Comparison of ENCODE assay signal across 9 cellular contexts in the genomic region with DNA sequence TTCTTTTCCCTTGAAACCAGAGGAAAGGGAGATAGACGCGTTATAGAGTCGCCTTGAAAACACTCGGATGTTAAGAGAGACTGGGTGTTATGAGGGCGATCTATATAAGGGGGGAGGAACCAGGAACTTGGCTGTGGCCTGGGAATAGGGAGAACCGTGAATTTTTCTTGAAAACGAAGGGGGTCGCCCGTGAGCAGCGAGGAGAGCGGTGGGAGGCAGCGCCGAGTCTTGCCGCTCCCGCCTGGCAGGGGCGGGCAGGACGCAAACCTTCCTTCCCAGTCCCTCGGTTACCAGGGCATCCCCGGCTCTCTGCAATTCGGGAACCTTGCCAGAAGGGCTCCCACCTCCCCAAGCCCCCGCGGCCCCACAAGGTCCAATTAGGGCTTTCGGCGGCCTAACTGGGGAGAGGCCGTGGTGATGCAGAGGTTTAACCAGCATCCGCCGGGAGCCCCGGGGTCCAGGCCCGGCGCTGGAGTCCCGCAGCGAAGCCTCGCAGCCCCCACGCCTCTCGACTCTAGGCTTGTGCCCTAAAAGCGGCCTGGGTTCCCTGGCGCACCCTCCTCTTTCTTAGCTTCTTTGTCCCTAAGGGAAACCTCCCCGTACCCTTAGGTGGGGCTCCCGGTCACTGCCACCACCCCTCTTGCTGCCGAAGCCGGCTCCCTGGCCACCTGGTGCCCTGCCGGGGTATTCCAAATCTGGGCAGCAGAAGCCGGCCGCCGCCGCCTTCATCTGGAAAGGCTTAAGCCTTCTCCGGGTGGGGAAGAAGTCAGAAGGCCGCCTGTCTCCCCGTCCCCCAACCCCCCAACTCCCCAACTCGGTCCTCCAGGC. TPM values are rescaled to one million over a fixed set of nuclear protein-coding genes. Genes with fewer than 3 reads are reported as not detected.
DNase-seq lines count a peak whose midpoint lies in the region; ATAC-seq and TF ChIP-seq lines count a peak whose summit lies in the region.
"Had no signal": no experiment of that assay in that cellular context is flagged by ENCODE, and none has a peak within 500 bp of the region (broad histone marks: within the 10 kb centered on the region; RNA-seq: fewer than 3 reads in every experiment).

No MANE protein-coding gene starts in this region.

- H3K4me3 Mint-ChIP-seq in activated naive CD8-positive, alpha-beta T cell treated with anti-CD3 and anti-CD28 coated beads for 36 hours, result peak overlapping the region; percentile 35
- H3K4me3 Mint-ChIP-seq in glutamatergic neuron (ENCODE audit: unreplicated experiment), result peak overlapping the region; percentile 64

- no peak overlapping the region for H3K27ac Mint-ChIP-seq in activated naive CD8-positive, alpha-beta T cell treated with anti-CD3 and anti-CD28 coated beads for 36 hours
- no peak overlapping the region for H3K27ac Mint-ChIP-seq in glutamatergic neuron (ENCODE audit: unreplicated experiment)

- CTCF ChIA-PET in HEK293T (lab: Yijun Ruan, JAX), result interaction anchor here (0.6 to 1.2 kb wide), 4 partner anchors 12 to 540 kb away, joined by 4 to 5 read pairs (median 4); no protein-coding TSS in a partner anchor

- ATAC-seq in omental fat pad (ENCODE audit: low FRiP score) (peak; percentile 60), HG02610 (IDR thresholded peaks at IDR 0.05; ENCODE audit: unreplicated experiment) (no peak)

- DNase-seq in NCI-H1436 (lab: John Stamatoyannopoulos, UW) (peak; percentile 50), NCI-H1436 treated with DMSO at 0.1 percent for 48 hours (lab: John Stamatoyannopoulos, UW) (no peak), HEK293T (ENCODE audit: extremely low spot score) (peak; percentile 93), NCI-H2029 treated with DMSO at 0.1 percent for 48 hours (lab: John Stamatoyannopoulos, UW) (peak; percentile 29), glutamatergic neuron (peak; percentile 86), omental fat pad (ENCODE audit: low spot score) (no peak)
- DNase-seq in activated naive CD8-positive, alpha-beta T cell treated with anti-CD3 and anti-CD28 coated beads for 36 hours, result peak; percentile 18

- TF ChIP-seq CTCF in glutamatergic neuron (IDR thresholded peaks at IDR 0.05; ENCODE audit: partially characterized antibody, unreplicated experiment), result no peak
- no peak for TF ChIP-seq CTCF in omental fat pad (IDR thresholded peaks at IDR 0.05)

- peaks cover 25% of the 10 kb centered on the region for H3K27me3 Mint-ChIP-seq in activated naive CD8-positive, alpha-beta T cell treated with anti-CD3 and anti-CD28 coated beads for 36 hours
- no peaks in the 10 kb centered on the region for H3K27me3 Mint-ChIP-seq in glutamatergic neuron (ENCODE audit: unreplicated experiment)

- H3K4me1 Mint-ChIP-seq in activated naive CD8-positive, alpha-beta T cell treated with anti-CD3 and anti-CD28 coated beads for 36 hours, result no peaks in the 10 kb centered on the region
- no peaks in the 10 kb centered on the region for H3K4me1 Mint-ChIP-seq in glutamatergic neuron (ENCODE audit: low read depth, unreplicated experiment)

- no peaks in the 10 kb centered on the region for H3K36me3 Mint-ChIP-seq in activated naive CD8-positive, alpha-beta T cell treated with anti-CD3 and anti-CD28 coated beads for 36 hours
- H3K36me3 Mint-ChIP-seq in glutamatergic neuron (ENCODE audit: unreplicated experiment), result peaks cover 12% of the 10 kb centered on the region

- H3K9me3 Mint-ChIP-seq in activated naive CD8-positive, alpha-beta T cell treated with anti-CD3 and anti-CD28 coated beads for 36 hours, result no peaks in the 10 kb centered on the region
- peaks cover 5% of the 10 kb centered on the region for H3K9me3 Mint-ChIP-seq in glutamatergic neuron (ENCODE audit: unreplicated experiment)

- POLR2A ChIA-PET in HEK293T (lab: Yijun Ruan, JAX), result interaction anchor here (0.7 to 1.9 kb wide), 6 partner anchors 11 to 622 kb away, joined by 3 to 9 read pairs (median 5); a partner anchor contains a TSS

TF ChIP-seq in HEK293T, 16 proteins besides CTCF, POLR2A, EP300 and RAD21:
- TF ChIP-seq L3MBTL2 (conservative IDR thresholded peaks at IDR 0.05) (peak; percentile 44), SUZ12 (IDR thresholded peaks at IDR 0.05) (no peak)
TF ChIP-seq in HEK293T: peak in this region for 1.

RNA-seq across cellular contexts. Expression of a gene that starts 0.7 kb away (rescaled TPM):
- total RNA-seq in activated naive CD8-positive, alpha-beta T cell treated with anti-CD3 and anti-CD28 coated beads for 36 hours, result not detected
- total RNA-seq in glutamatergic neuron (ENCODE audit: unreplicated experiment), result 21.2 TPM
- 1 to 10 TPM in 3 of 4 donors, under 1 TPM in 1; 0.96 to 3.8 (median 2.3) TPM for total RNA-seq in omental fat pad
- total RNA-seq: mononuclear cell had no signal

Comparison
In these comparisons a context has a peak if more than half of its experiments do, and no peak if none do; other contexts are left out.
1. DNase-seq: peak in NCI-H1436 (single experiment), HEK293T (single experiment), NCI-H2029 treated with DMSO at 0.1 percent for 48 hours (single experiment), activated naive CD8-positive, alpha-beta T cell treated with anti-CD3 and anti-CD28 coated beads for 36 hours (single experiment) and glutamatergic neuron (single experiment); none in NCI-H1436 treated with DMSO at 0.1 percent for 48 hours (single experiment) and omental fat pad (single experiment).